In genomic region chr5:91652678-91653077, GRCh38 we compare ENCODE assay signal across 1 cellular context.
TF ChIP-seq lines count a peak whose summit lies in the region.

No MANE protein-coding gene starts in this region.

TF ChIP-seq in IMR-90, 13 proteins besides CTCF, POLR2A, EP300 and RAD21 (continued from another document):
- peak; percentile 57; the same call in 1 of the 2 replicates for TF ChIP-seq MAFK (IDR thresholded peaks at IDR 0.05; ENCODE audit: low read depth, low read length)
- TF ChIP-seq SMC3 (IDR thresholded peaks at IDR 0.05; ENCODE audit: low read depth, low read length) = no peak
